ENCODE assay signal across 8 cellular contexts in the genomic region with DNA sequence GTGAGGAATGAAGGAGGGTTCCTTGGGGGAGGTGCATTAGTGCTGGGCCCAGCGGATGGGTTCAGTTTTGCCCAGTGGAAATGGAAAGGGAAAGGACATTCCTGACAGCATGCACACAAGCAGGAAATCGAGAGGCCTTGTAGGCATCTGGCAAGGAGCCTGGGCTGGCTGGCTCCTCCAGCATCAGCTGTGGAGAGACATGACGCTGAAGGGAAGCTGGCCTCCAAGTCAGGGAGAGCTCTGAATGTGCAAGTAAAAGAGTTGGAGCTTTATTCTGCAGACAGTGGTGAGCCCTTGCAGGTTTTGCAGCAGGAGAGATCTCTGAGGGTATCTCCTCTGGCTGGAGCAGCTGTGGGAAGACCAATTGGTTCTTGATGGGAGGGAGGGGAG.
DNase-seq lines count a peak whose midpoint lies in the region; TF ChIP-seq lines count a peak whose summit lies in the region.

No MANE protein-coding gene starts in this region.

- no peak for TF ChIP-seq POLR2A in esophagus muscularis mucosa (IDR thresholded peaks at IDR 0.05; ENCODE audit: low read depth)

- no peak for TF ChIP-seq EP300 in esophagus muscularis mucosa (IDR thresholded peaks at IDR 0.05)

- H3K4me3 ChIP-seq in AG04449 (ENCODE audit: low read depth, low read length): no peak overlapping the region
- H3K4me3 ChIP-seq in esophagus muscularis mucosa: no peak overlapping the region

- H3K27me3 ChIP-seq in esophagus muscularis mucosa: no peaks in the 10 kb centered on the region

- CTCF ChIA-PET in AG04449 (lab: Yijun Ruan, JAX): interaction anchor here (0.9 to 2.0 kb wide), 9 partner anchors 9 to 303 kb away, joined by 3 to 10 read pairs (median 3); partner anchors contain the start of gene VEGFA

- peak; percentile 78 for DNase-seq in AG04449 (ENCODE audit: low read depth, low spot score)
- peak; percentile 74 for DNase-seq in NCI-H446 treated with DMSO at 0.1 percent for 48 hours (lab: John Stamatoyannopoulos, UW)
- DNase-seq in esophagus muscularis mucosa (ENCODE audit: extremely low spot score): no peak
- DNase-seq in myocyte (ENCODE audit: low read depth): peak; percentile 89
- no peak for DNase-seq in SKM-1 (lab: John Stamatoyannopoulos, UW; ENCODE audit: unreplicated experiment)
- DNase-seq in effector CD4-positive, alpha-beta T cell: no peak
- no peak for DNase-seq in GM13976 (ENCODE audit: low spot score)
- no peak for DNase-seq in activated T-cell treated with anti-CD3 and anti-CD28 coated beads for 4 hours

- no peaks in the 10 kb centered on the region for H3K36me3 ChIP-seq in esophagus muscularis mucosa

- WGBS in esophagus muscularis mucosa: 7% methylated on average over 3 of the region's 3 CpGs

- POLR2A ChIA-PET in AG04449 (lab: Yijun Ruan, JAX): interaction anchor here (1.0 to 1.5 kb wide), 2 partner anchors 18 to 203 kb away, joined by 5 to 6 read pairs; partner anchors contain the start of gene VEGFA

- no peaks in the 10 kb centered on the region for H3K9me3 ChIP-seq in esophagus muscularis mucosa

- in situ Hi-C loops in GM13976 (cut with MboI; ENCODE audit: low sequenced_read_pairs, unreplicated experiment): no loop called here

- TF ChIP-seq CTCF in AG04449 (IDR thresholded peaks at IDR 0.05; ENCODE audit: insufficient read depth, low read length, missing control alignments) (no peak), esophagus muscularis mucosa (IDR thresholded peaks at IDR 0.05) (no peak), GM13976 (IDR thresholded peaks at IDR 0.05; ENCODE audit: borderline replicate concordance, control extremely low read depth, extremely low read depth, insufficient read depth, missing control alignments) (no peak)

- peak overlapping the region; percentile 75 to 89 (median 80) for H3K27ac ChIP-seq in esophagus muscularis mucosa (replicated peaks in 1 of 4)

- intact Hi-C loops in esophagus muscularis mucosa (cut with DNase I): loop anchor here (2.0 to 10.0 kb wide), 2 partner anchors 102 to 198 kb away; partner anchors contain the start of gene VEGFA

- H3K4me1 ChIP-seq in esophagus muscularis mucosa: peaks cover 19 to 39% (median 36%) of the 10 kb centered on the region in 4 donors

Comparison
In these comparisons a context has a peak if more than half of its experiments do, and no peak if none do; other contexts are left out.
1. DNase-seq: peak in AG04449 (single experiment), NCI-H446 treated with DMSO at 0.1 percent for 48 hours (single experiment) and myocyte (single experiment); none in esophagus muscularis mucosa (single experiment), SKM-1 (single experiment), effector CD4-positive, alpha-beta T cell (single experiment), GM13976 (single experiment) and activated T-cell treated with anti-CD3 and anti-CD28 coated beads for 4 hours (single experiment).